ENCODE assay signal across 28 cellular contexts in the genomic region with DNA sequence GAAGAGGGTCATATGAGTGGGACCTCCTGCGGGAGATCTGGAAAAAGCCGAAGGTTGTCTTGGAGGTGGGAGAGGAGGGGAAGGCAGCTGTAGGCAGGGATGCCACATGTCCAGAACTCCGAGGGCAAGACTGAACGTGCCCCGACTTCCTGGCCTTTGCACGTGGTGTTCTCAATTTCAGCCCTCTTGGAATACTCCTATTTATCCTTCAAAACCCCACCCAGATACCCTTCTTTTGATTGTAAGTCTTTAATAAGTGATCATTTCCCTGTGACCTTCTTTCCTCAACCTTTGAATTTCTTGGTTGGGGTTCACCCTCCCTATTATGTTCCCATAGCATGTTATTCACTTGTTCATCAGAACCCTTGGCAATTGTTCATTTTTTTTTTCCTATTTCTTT.
"Had no signal": no experiment of that assay in that cellular context is flagged by ENCODE, and none has a peak within 500 bp of the region (broad histone marks: within the 10 kb centered on the region; RNA-seq: fewer than 3 reads in every experiment).

No MANE protein-coding gene starts in this region.

- ATAC-seq: left colon; left lung; lower lobe of right lung; naive thymus-derived CD8-positive, alpha-beta T cell; pancreas; right cardiac atrium; sciatic nerve; stimulated activated naive B cell treated with anti-CD40 and anti-IgM and Interleukin-4, amounts not matched to agents 10 μg/mL and 1 μg/mL and 100 μg/mL, for 72 hours; stimulated activated naive CD8-positive, alpha-beta T cell treated with anti-CD3 and anti-CD28 coated beads, Interleukin-15, Interleukin-2, amounts not matched to agents 100 U/mL and 50 U/mL, for 24 hours; upper lobe of right lung had no signal

- H3K4me1 ChIP-seq: left lung, lower lobe of right lung, pancreas, prostate gland, upper lobe of right lung, uterus had no signal

- H3K4me3 ChIP-seq: left lung, lower lobe of right lung, pancreas, prostate gland, skin epidermis, stomach, thoracic aorta, tibial artery, upper lobe of right lung, uterus had no signal

- DNase-seq: hypothalamus; immature natural killer cell; kidney; left colon; left lung; lower lobe of right lung; mammary epithelial cell; mesenchymal stem cell; naive thymus-derived CD8-positive, alpha-beta T cell; nucleus accumbens; pancreas; posterior cingulate gyrus; retina; right cardiac atrium; stimulated activated CD4-positive, alpha-beta T cell treated with anti-CD3 and anti-CD28 coated beads, Interleukin-12 subunit alpha, Interleukin-12 subunit beta, amount 100 ng/mL, for 4 hours; stimulated activated CD4-positive, alpha-beta T cell treated with anti-CD3 and anti-CD28 coated beads, Interleukin-15, amount 100 ng/mL, for 24 hours; stimulated activated CD4-positive, alpha-beta T cell treated with anti-CD3 and anti-CD28 coated beads, Interleukin-2, amount 100 ng/mL, for 24 hours; stimulated activated CD4-positive, alpha-beta T cell treated with anti-CD3 and anti-CD28 coated beads, Interleukin-4, amount 100 ng/mL, for 1 hour; stimulated activated naive B cell treated with anti-CD40 and anti-IgM and Interleukin-4, amounts not matched to agents 10 μg/mL and 1 μg/mL and 100 μg/mL, for 72 hours; stimulated activated naive CD8-positive, alpha-beta T cell treated with anti-CD3 and anti-CD28 coated beads, Interleukin-15, Interleukin-2, amounts not matched to agents 100 U/mL and 50 U/mL, for 24 hours; stomach; tibial artery; upper lobe of right lung; uterus had no signal

- H3K27me3 ChIP-seq: left lung, pancreas, stomach, tibial artery, upper lobe of right lung, uterus had no signal

- H3K9me3 ChIP-seq: left lung, lower lobe of right lung, pancreas, prostate gland, thoracic aorta, tibial artery, upper lobe of right lung had no signal

- H3K27ac ChIP-seq: left lung, lower lobe of right lung, pancreas, prostate gland, skin epidermis, stomach, upper lobe of right lung, uterus had no signal

- H3K36me3 ChIP-seq: left lung, lower lobe of right lung, pancreas, prostate gland, thoracic aorta, upper lobe of right lung, uterus had no signal
